ENCODE assay signal across 1 cellular context in the genomic region with DNA sequence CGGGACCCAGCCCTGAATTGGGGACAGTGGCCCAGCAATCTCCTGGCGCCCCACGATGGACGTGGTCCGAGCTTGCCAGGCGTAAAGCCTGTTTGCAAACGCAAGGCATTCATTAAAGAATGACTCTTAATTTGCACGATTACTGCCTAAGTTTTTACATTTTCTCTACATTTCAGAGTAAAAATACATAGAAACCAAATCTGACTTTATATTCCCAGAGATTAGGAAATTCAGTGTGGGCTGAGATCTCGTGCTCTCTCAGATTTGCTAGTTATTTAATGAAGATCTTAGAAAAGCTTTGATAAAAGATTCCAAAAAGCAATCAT.
TF ChIP-seq lines count a peak whose summit lies in the region.

No MANE protein-coding gene starts in this region.

TF ChIP-seq in HCT116, 20 proteins besides CTCF, POLR2A, EP300 and RAD21 (continued from another document):
- TF ChIP-seq EGR1 (IDR thresholded peaks at IDR 0.05; ENCODE audit: low read depth), result no peak
